Comparison of ENCODE assay signal across 8 cellular contexts in genomic region chr1:34162852-34163766, GRCh38. TPM values are rescaled to one million over a fixed set of nuclear protein-coding genes. Genes with fewer than 3 reads are reported as not detected.
DNase-seq lines count a peak whose midpoint lies in the region; ATAC-seq, FAIRE-seq and TF ChIP-seq lines count a peak whose summit lies in the region.

No MANE protein-coding gene starts in this region.

- no peak for TF ChIP-seq CTCF in CD8-positive, alpha-beta T cell (IDR thresholded peaks at IDR 0.05)
- peak; percentile 60 for TF ChIP-seq CTCF in LNCAP (IDR thresholded peaks at IDR 0.05)
- peak; percentile 96 for TF ChIP-seq CTCF in foreskin fibroblast (IDR thresholded peaks at IDR 0.05; ENCODE audit: low read depth, low read length)
- peak; percentile 80 to 82 (median 80) for TF ChIP-seq CTCF in nephron (IDR thresholded peaks at IDR 0.05; ENCODE audit: unreplicated experiment in 3 of 3)

- no peak for ATAC-seq in CD8-positive, alpha-beta T cell

- intact Hi-C loops in CD8-positive, alpha-beta T cell (cut with DNase I, micrococcal nuclease): no loop called here

- H3K36me3 Mint-ChIP-seq in CD8-positive, alpha-beta T cell: no peaks in the 10 kb centered on the region
- H3K36me3 Mint-ChIP-seq in activated CD4-positive, alpha-beta memory T cell treated with anti-CD3 and anti-CD28 coated beads, Interleukin-2, amount 10 ng/mL, durations not matched to agents 7 days and 5 days (ENCODE audit: low read depth): no peaks in the 10 kb centered on the region
- H3K36me3 Mint-ChIP-seq in nephron (ENCODE audit: low read depth): no peaks in the 10 kb centered on the region

- H3K9me3 Mint-ChIP-seq in CD8-positive, alpha-beta T cell: no peaks in the 10 kb centered on the region
- no peaks in the 10 kb centered on the region for H3K9me3 Mint-ChIP-seq in activated CD4-positive, alpha-beta memory T cell treated with anti-CD3 and anti-CD28 coated beads, Interleukin-2, amount 10 ng/mL, durations not matched to agents 7 days and 5 days
- H3K9me3 Mint-ChIP-seq in nephron: no peaks in the 10 kb centered on the region

- peak overlapping the region; percentile 15 for H3K4me3 Mint-ChIP-seq in CD8-positive, alpha-beta T cell
- H3K4me3 Mint-ChIP-seq in activated CD4-positive, alpha-beta memory T cell treated with anti-CD3 and anti-CD28 coated beads, Interleukin-2, amount 10 ng/mL, durations not matched to agents 7 days and 5 days: peak overlapping the region; percentile 48
- H3K4me3 Mint-ChIP-seq in nephron: peak overlapping the region; percentile 91 to 97 (median 95)

- H3K27ac Mint-ChIP-seq in CD8-positive, alpha-beta T cell: no peak overlapping the region
- H3K27ac Mint-ChIP-seq in activated CD4-positive, alpha-beta memory T cell treated with anti-CD3 and anti-CD28 coated beads, Interleukin-2, amount 10 ng/mL, durations not matched to agents 7 days and 5 days: no peak overlapping the region
- H3K27ac Mint-ChIP-seq in nephron: peak overlapping the region in 2 of 3 experiments; percentile 55 to 81

- H3K4me1 ChIP-seq in CD8-positive, alpha-beta T cell (ENCODE audit: insufficient read depth, low read length): peaks cover 6% of the 10 kb centered on the region

- H3K4me3 ChIP-seq in CD8-positive, alpha-beta T cell (ENCODE audit: low read depth, low read length): no peak overlapping the region
- H3K4me3 ChIP-seq in foreskin fibroblast (ENCODE audit: low read depth in 1 of 2, low read length in 2 of 2): peak overlapping the region; percentile 71 to 81

- POLR2A ChIA-PET in CD8-positive, alpha-beta T cell (lab: Charles Lee): no interaction called here
- POLR2A ChIA-PET in activated CD4-positive, alpha-beta memory T cell treated with anti-CD3 and anti-CD28 coated beads, Interleukin-2, amount 10 ng/mL, durations not matched to agents 7 days and 5 days (lab: Charles Lee): no interaction called here

- no peak for FAIRE-seq in GM19239 (lab: Jason Lieb, UNC)

- no peaks in the 10 kb centered on the region for H3K36me3 ChIP-seq in CD8-positive, alpha-beta T cell (ENCODE audit: insufficient read depth, low read length)

- no peaks in the 10 kb centered on the region for H3K27me3 ChIP-seq in CD8-positive, alpha-beta T cell (ENCODE audit: insufficient read depth, low read length)

- peaks cover 53% of the 10 kb centered on the region for H3K27me3 Mint-ChIP-seq in CD8-positive, alpha-beta T cell (ENCODE audit: low read depth)
- peaks cover 54% of the 10 kb centered on the region for H3K27me3 Mint-ChIP-seq in activated CD4-positive, alpha-beta memory T cell treated with anti-CD3 and anti-CD28 coated beads, Interleukin-2, amount 10 ng/mL, durations not matched to agents 7 days and 5 days
- peaks cover 91% of the 10 kb centered on the region for H3K27me3 Mint-ChIP-seq in nephron (ENCODE audit: low read depth)

- no peak for DNase-seq in CD8-positive, alpha-beta T cell
- peak; percentile 65 for DNase-seq in GM19239 (ENCODE audit: insufficient read length, low spot score)
- peak; percentile 31 for DNase-seq in activated CD4-positive, alpha-beta memory T cell treated with anti-CD3 and anti-CD28 coated beads, Interleukin-2, amount 10 ng/mL, durations not matched to agents 7 days and 5 days
- peak; percentile 87 to 89 for DNase-seq in foreskin fibroblast
- DNase-seq in NCI-H146 (lab: John Stamatoyannopoulos, UW): no peak
- no peak for DNase-seq in T-helper 9 cell

- peaks cover 9% of the 10 kb centered on the region for H3K4me1 Mint-ChIP-seq in CD8-positive, alpha-beta T cell (ENCODE audit: low read depth)
- peaks cover 7% of the 10 kb centered on the region for H3K4me1 Mint-ChIP-seq in activated CD4-positive, alpha-beta memory T cell treated with anti-CD3 and anti-CD28 coated beads, Interleukin-2, amount 10 ng/mL, durations not matched to agents 7 days and 5 days
- peaks cover 15% of the 10 kb centered on the region for H3K4me1 Mint-ChIP-seq in nephron

- CTCF ChIA-PET in CD8-positive, alpha-beta T cell (lab: Charles Lee): no interaction called here
- CTCF ChIA-PET in activated CD4-positive, alpha-beta memory T cell treated with anti-CD3 and anti-CD28 coated beads, Interleukin-2, amount 10 ng/mL, durations not matched to agents 7 days and 5 days (lab: Charles Lee): interaction anchor here (0.8 to 1.7 kb wide), 3 partner anchors 49 to 532 kb away, joined by 3 to 12 read pairs (median 3); no protein-coding TSS in a partner anchor

- H3K27ac ChIP-seq in CD8-positive, alpha-beta T cell (ENCODE audit: low read depth, low read length): no peak overlapping the region

- H3K9me3 ChIP-seq in CD8-positive, alpha-beta T cell (ENCODE audit: low read length): no peaks in the 10 kb centered on the region

RNA-seq across cellular contexts. Expression of gene CSMD2, which starts 1.9 kb away (rescaled TPM):
- not detected for total RNA-seq in CD8-positive, alpha-beta T cell
- not detected for total RNA-seq in activated CD4-positive, alpha-beta memory T cell treated with anti-CD3 and anti-CD28 coated beads, Interleukin-2, amount 10 ng/mL, durations not matched to agents 7 days and 5 days

RNA-seq across cellular contexts. Expression of gene C1orf94, which starts 13.6 kb away (rescaled TPM):
- total RNA-seq in CD8-positive, alpha-beta T cell: not detected
- not detected for total RNA-seq in activated CD4-positive, alpha-beta memory T cell treated with anti-CD3 and anti-CD28 coated beads, Interleukin-2, amount 10 ng/mL, durations not matched to agents 7 days and 5 days

Comparison
In these comparisons a context has a peak if more than half of its experiments do, and no peak if none do; other contexts are left out.
1. DNase-seq: peak in GM19239 (single experiment), activated CD4-positive, alpha-beta memory T cell treated with anti-CD3 and anti-CD28 coated beads, Interleukin-2, amount 10 ng/mL, durations not matched to agents 7 days and 5 days (single experiment) and foreskin fibroblast (2 of 2); none in CD8-positive, alpha-beta T cell (0 of 7), NCI-H146 (single experiment) and T-helper 9 cell (single experiment).
2. H3K27ac Mint-ChIP-seq: peak in nephron (2 of 3); none in CD8-positive, alpha-beta T cell (single experiment) and activated CD4-positive, alpha-beta memory T cell treated with anti-CD3 and anti-CD28 coated beads, Interleukin-2, amount 10 ng/mL, durations not matched to agents 7 days and 5 days (single experiment).
3. H3K4me3 Mint-ChIP-seq: peak in every context shown above with its lines; median percentile 95 in nephron; 48 in activated CD4-positive, alpha-beta memory T cell treated with anti-CD3 and anti-CD28 coated beads, Interleukin-2, amount 10 ng/mL, durations not matched to agents 7 days and 5 days; 15 in CD8-positive, alpha-beta T cell.